ENCODE assay signal across 19 cellular contexts in genomic region chr12:25119020-25119419, GRCh38.
DNase-seq lines count a peak whose midpoint lies in the region; ATAC-seq, FAIRE-seq and TF ChIP-seq lines count a peak whose summit lies in the region.
"Had no signal": no experiment of that assay in that cellular context is flagged by ENCODE, and none has a peak within 500 bp of the region (broad histone marks: within the 10 kb centered on the region; RNA-seq: fewer than 3 reads in every experiment).

No MANE protein-coding gene starts in this region.

- H3K4me1 ChIP-seq in A673 (ENCODE audit: insufficient read depth, low read length, poor library complexity, severe bottlenecking): no peaks in the 10 kb centered on the region

- H3K27me3 ChIP-seq in A673 (replicated peaks; ENCODE audit: insufficient read depth, low read depth, low read length, poor library complexity) (no peaks in the 10 kb centered on the region), bronchial epithelial cell (ENCODE audit: control insufficient read depth, insufficient read depth, low read length) (no peaks in the 10 kb centered on the region)

- H3K36me3 Mint-ChIP-seq in activated naive CD8-positive, alpha-beta T cell treated with anti-CD3 and anti-CD28 coated beads, Interleukin-2, amount 50 U/mL, for 24 hours (ENCODE audit: low read depth): no peaks in the 10 kb centered on the region
- H3K36me3 Mint-ChIP-seq: immature natural killer cell had no signal

- ATAC-seq in GM19455 (IDR thresholded peaks at IDR 0.05; ENCODE audit: unreplicated experiment): no peak
- ATAC-seq in activated naive CD8-positive, alpha-beta T cell treated with anti-CD3 and anti-CD28 coated beads, Interleukin-2, amount 50 U/mL, for 24 hours: no peak
- no peak for ATAC-seq in HG03469 (IDR thresholded peaks at IDR 0.05; ENCODE audit: unreplicated experiment)
- ATAC-seq: naive thymus-derived CD4-positive, alpha-beta T cell had no signal

- H3K9me3 Mint-ChIP-seq in activated naive CD8-positive, alpha-beta T cell treated with anti-CD3 and anti-CD28 coated beads, Interleukin-2, amount 50 U/mL, for 24 hours: no peaks in the 10 kb centered on the region
- H3K9me3 Mint-ChIP-seq: activated B cell treated with CpG ODN at 0.5 μM for 24 hours; activated T-helper 1 cell treated with anti-CD3 and anti-CD28 coated beads, Interleukin-12 subunit alpha, Interleukin-12 subunit beta, Interleukin-2, Interleukin-4 antibody, amounts not matched to agents 30 ng/mL and 10 ng/mL and 1 ng/mL, durations not matched to agents 14 hours and 24 hours and 36 hours; immature natural killer cell; naive thymus-derived CD4-positive, alpha-beta T cell; T-helper 1 cell treated with Interleukin-12 subunit alpha and Interleukin-12 subunit beta and Interleukin-4 antibody, amounts not matched to agents 30 μg/mL and 1 μg/mL, for 36 hours had no signal

- H3K9me3 ChIP-seq in A673 (ENCODE audit: low read depth, low read length, poor library complexity, severe bottlenecking): no peaks in the 10 kb centered on the region

- H3K36me3 ChIP-seq in A673 (ENCODE audit: insufficient read depth, low read length, poor library complexity, severe bottlenecking): no peaks in the 10 kb centered on the region
- H3K36me3 ChIP-seq in bronchial epithelial cell (ENCODE audit: control insufficient read depth, insufficient read depth, low read length): no peaks in the 10 kb centered on the region

- no peak overlapping the region for H3K4me3 Mint-ChIP-seq in activated naive CD8-positive, alpha-beta T cell treated with anti-CD3 and anti-CD28 coated beads, Interleukin-2, amount 50 U/mL, for 24 hours
- H3K4me3 Mint-ChIP-seq: activated B cell treated with CpG ODN at 0.5 μM for 24 hours; activated T-helper 1 cell treated with anti-CD3 and anti-CD28 coated beads, Interleukin-12 subunit alpha, Interleukin-12 subunit beta, Interleukin-2, Interleukin-4 antibody, amounts not matched to agents 30 ng/mL and 10 ng/mL and 1 ng/mL, durations not matched to agents 14 hours and 24 hours and 36 hours; immature natural killer cell; naive thymus-derived CD4-positive, alpha-beta T cell; T-helper 1 cell treated with Interleukin-12 subunit alpha and Interleukin-12 subunit beta and Interleukin-4 antibody, amounts not matched to agents 30 μg/mL and 1 μg/mL, for 36 hours had no signal

- H3K27me3 Mint-ChIP-seq in activated naive CD8-positive, alpha-beta T cell treated with anti-CD3 and anti-CD28 coated beads, Interleukin-2, amount 50 U/mL, for 24 hours: no peaks in the 10 kb centered on the region
- H3K27me3 Mint-ChIP-seq: activated B cell treated with CpG ODN at 0.5 μM for 24 hours had no signal

- no peak for FAIRE-seq in bronchial epithelial cell (lab: Jason Lieb, UNC)

- H3K4me1 Mint-ChIP-seq in activated naive CD8-positive, alpha-beta T cell treated with anti-CD3 and anti-CD28 coated beads, Interleukin-2, amount 50 U/mL, for 24 hours: peaks cover 4% of the 10 kb centered on the region

- TF ChIP-seq CTCF in A673 (conservative IDR thresholded peaks at IDR 0.05; ENCODE audit: low read depth, low read length) (peak; percentile 29; the same call in 1 of the 2 replicates), GM12865 (IDR thresholded peaks at IDR 0.05; ENCODE audit: insufficient read depth, low read depth, low read length, missing control alignments) (peak; percentile 9), LNCaP clone FGC (IDR thresholded peaks at IDR 0.05; ENCODE audit: control insufficient read depth, extremely low read depth, insufficient read depth) (0 out of 2 replicates have a peak, but pooled peaks have one; percentile 7), bronchial epithelial cell (IDR thresholded peaks at IDR 0.05; ENCODE audit: insufficient read depth, low read length, severe bottlenecking) (no peak)

- intact Hi-C loops in A673 (cut with micrococcal nuclease; ENCODE audit: unreplicated experiment): no loop called here

- POLR2A ChIA-PET in A673 (lab: Charles Lee; ENCODE audit: low non-redundant PET): no interaction called here

- H3K27ac ChIP-seq in A673 (ENCODE audit: low read depth, low read length, poor library complexity, severe bottlenecking): no peak overlapping the region
- H3K27ac ChIP-seq: KMS-11 had no signal

- BruUV-seq in A673 (replicated peaks; lab: Mats Ljungman, UMichigan): no TSS peak

- H3K4me3 ChIP-seq in A673 (ENCODE audit: low read depth, low read length, poor library complexity, severe bottlenecking) (no peak overlapping the region), GM12865 (ENCODE audit: low read depth, low read length) (no peak overlapping the region), LNCaP clone FGC (ENCODE audit: low read depth, low read length) (no peak overlapping the region), bronchial epithelial cell (ENCODE audit: low read depth, low read length) (no peak overlapping the region)
- H3K4me3 ChIP-seq: lung had no signal

- DNase-seq in A673 (ENCODE audit: low spot score) (no peak), GM12865 (ENCODE audit: low read depth) (peak; percentile 26), LNCaP clone FGC (ENCODE audit: low read depth) (no peak), bronchial epithelial cell (ENCODE audit: low read depth) (peak; percentile 26), NCI-H2196 (lab: John Stamatoyannopoulos, UW; ENCODE audit: unreplicated experiment) (no peak)
- DNase-seq in activated naive CD8-positive, alpha-beta T cell treated with anti-CD3 and anti-CD28 coated beads, Interleukin-2, amount 50 U/mL, for 24 hours: no peak
- DNase-seq: activated B cell treated with CpG ODN at 0.5 μM for 24 hours; cerebellar nuclear complex; immature natural killer cell; naive thymus-derived CD4-positive, alpha-beta T cell; NCI-H187 treated with DMSO at 0.1 percent for 48 hours; NCI-H524 treated with DMSO at 0.1 percent for 48 hours; stimulated activated CD4-positive, alpha-beta T cell treated with anti-CD3 and anti-CD28 coated beads, Interleukin-15, amount 100 ng/mL, for 24 hours had no signal

- CTCF ChIA-PET in A673 (lab: Charles Lee): no interaction called here

- H3K27ac Mint-ChIP-seq in activated naive CD8-positive, alpha-beta T cell treated with anti-CD3 and anti-CD28 coated beads, Interleukin-2, amount 50 U/mL, for 24 hours: no peak overlapping the region
- H3K27ac Mint-ChIP-seq: activated B cell treated with CpG ODN at 0.5 μM for 24 hours; activated T-helper 1 cell treated with anti-CD3 and anti-CD28 coated beads, Interleukin-12 subunit alpha, Interleukin-12 subunit beta, Interleukin-2, Interleukin-4 antibody, amounts not matched to agents 30 ng/mL and 10 ng/mL and 1 ng/mL, durations not matched to agents 14 hours and 24 hours and 36 hours; immature natural killer cell; T-helper 1 cell treated with Interleukin-12 subunit alpha and Interleukin-12 subunit beta and Interleukin-4 antibody, amounts not matched to agents 30 μg/mL and 1 μg/mL, for 36 hours had no signal

Comparison
In these comparisons a context has a peak if more than half of its experiments do, and no peak if none do; other contexts are left out.
1. DNase-seq: peak in GM12865 (single experiment) and bronchial epithelial cell (single experiment); none in A673 (single experiment), LNCaP clone FGC (single experiment), NCI-H2196 (single experiment) and activated naive CD8-positive, alpha-beta T cell treated with anti-CD3 and anti-CD28 coated beads, Interleukin-2, amount 50 U/mL, for 24 hours (single experiment).